ENCODE assay signal across 1 cellular context in the genomic region with DNA sequence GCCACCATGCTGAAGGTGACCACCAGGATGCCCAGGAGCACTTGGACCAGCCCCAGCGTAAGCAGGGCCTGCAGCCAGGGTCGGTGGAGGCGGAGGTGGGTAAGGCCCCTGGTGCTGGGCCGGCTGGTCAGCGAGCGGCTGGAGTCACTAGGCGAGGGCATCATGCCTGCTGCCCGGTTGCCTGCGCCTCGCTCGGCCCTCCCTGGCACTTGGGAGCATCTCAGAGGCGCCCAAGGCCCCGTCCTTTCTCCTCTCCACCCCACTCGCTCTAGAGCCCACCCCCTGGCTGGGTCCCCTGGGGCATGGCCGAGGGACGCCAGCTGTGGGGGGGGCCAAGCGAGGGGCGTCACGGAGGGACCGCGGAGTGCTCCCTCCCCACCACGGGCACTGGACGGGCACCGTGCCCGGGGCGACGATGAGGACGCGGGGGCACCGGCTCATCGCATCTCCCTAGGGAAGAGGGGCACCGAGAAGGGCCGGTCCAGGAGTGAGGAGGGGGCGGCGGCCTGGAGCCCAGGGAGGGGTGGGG.
A peak's percentile ranks its signal among the peaks of the same experiment; 100 is the strongest.
TF ChIP-seq lines count a peak whose summit lies in the region.

No MANE protein-coding gene starts in this region.

TF ChIP-seq in HEK293, 187 proteins besides CTCF, POLR2A, EP300 and RAD21 (continued from another document):
- TF ChIP-seq PRDM2 (tag by site-specific recombination; IDR thresholded peaks at IDR 0.05; ENCODE audit: borderline replicate concordance) = 0 out of 2 replicates have a peak, but pooled peaks have one; percentile 25
- peak; percentile 42; the same call in 1 of the 2 replicates for TF ChIP-seq ZFP69B (tag by site-specific recombination; IDR thresholded peaks at IDR 0.05)
- TF ChIP-seq, protein P1, sequence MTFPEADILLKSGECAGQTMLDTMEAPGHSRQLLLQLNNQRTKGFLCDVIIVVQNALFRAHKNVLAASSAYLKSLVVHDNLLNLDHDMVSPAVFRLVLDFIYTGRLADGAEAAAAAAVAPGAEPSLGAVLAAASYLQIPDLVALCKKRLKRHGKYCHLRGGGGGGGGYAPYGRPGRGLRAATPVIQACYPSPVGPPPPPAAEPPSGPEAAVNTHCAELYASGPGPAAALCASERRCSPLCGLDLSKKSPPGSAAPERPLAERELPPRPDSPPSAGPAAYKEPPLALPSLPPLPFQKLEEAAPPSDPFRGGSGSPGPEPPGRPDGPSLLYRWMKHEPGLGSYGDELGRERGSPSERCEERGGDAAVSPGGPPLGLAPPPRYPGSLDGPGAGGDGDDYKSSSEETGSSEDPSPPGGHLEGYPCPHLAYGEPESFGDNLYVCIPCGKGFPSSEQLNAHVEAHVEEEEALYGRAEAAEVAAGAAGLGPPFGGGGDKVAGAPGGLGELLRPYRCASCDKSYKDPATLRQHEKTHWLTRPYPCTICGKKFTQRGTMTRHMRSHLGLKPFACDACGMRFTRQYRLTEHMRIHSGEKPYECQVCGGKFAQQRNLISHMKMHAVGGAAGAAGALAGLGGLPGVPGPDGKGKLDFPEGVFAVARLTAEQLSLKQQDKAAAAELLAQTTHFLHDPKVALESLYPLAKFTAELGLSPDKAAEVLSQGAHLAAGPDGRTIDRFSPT (tag by site-specific recombination; IDR thresholded peaks at IDR 0.05) = peak; percentile 87
- peak; percentile 82 for TF ChIP-seq GLIS1 (tag by site-specific recombination; IDR thresholded peaks at IDR 0.05)
- peak; percentile 90 for TF ChIP-seq GLIS2 (tag by site-specific recombination; IDR thresholded peaks at IDR 0.05)
- TF ChIP-seq ZNF311 (tag by site-specific recombination; IDR thresholded peaks at IDR 0.05; ENCODE audit: borderline replicate concordance) = no peak
- peak; percentile 46; the same call in 1 of the 2 replicates for TF ChIP-seq ZNF600 (tag by site-specific recombination; IDR thresholded peaks at IDR 0.05)
- TF ChIP-seq ZNF335 (tag by site-specific recombination; conservative IDR thresholded peaks at IDR 0.05) = peak; percentile 75; the same call in 1 of the 2 replicates
- peak; percentile 83 for TF ChIP-seq ZBTB8A (tag by site-specific recombination; IDR thresholded peaks at IDR 0.05)
